Comparison of ENCODE assay signal across 8 cellular contexts in genomic region chr17:67477687-67478086, GRCh38.
DNase-seq lines count a peak whose midpoint lies in the region; ATAC-seq and TF ChIP-seq lines count a peak whose summit lies in the region.

No MANE protein-coding gene starts in this region.

- peaks cover 88% of the 10 kb centered on the region for H3K4me1 Mint-ChIP-seq in activated naive CD4-positive, alpha-beta T cell treated with anti-CD3 and anti-CD28 coated beads, Interleukin-2, amount 50 U/mL, for 24 hours

- H2AFZ ChIP-seq in ACC112 (ENCODE audit: low read length, unreplicated experiment) = peak overlapping the region; percentile 6
- peak overlapping the region; percentile 49 for H2AFZ ChIP-seq in neuronal stem cell (ENCODE audit: low read length)

- H3K18ac ChIP-seq in neuronal stem cell (ENCODE audit: low read length) = peak overlapping the region; percentile 21

- WGBS in neuronal stem cell (ENCODE audit: extremely low coverage in 2 of 2, insufficient read length in 2 of 2, insufficient replicate concordance in 1 of 2), 2 donors = no CpG with 5 or more reads among the region's 4 CpGs
- 82 to 85% methylated on average over 4 of the region's 4 CpGs for WGBS in body of pancreas, 2 donors

- H2BK5ac ChIP-seq in neuronal stem cell (ENCODE audit: low read length) = no peak overlapping the region

- no peak overlapping the region for H3K4me2 ChIP-seq in neuronal stem cell (ENCODE audit: insufficient read depth, low read length, poor library complexity, severe bottlenecking)

- H3K27me3 ChIP-seq in ACC112 (ENCODE audit: insufficient read depth, low read length) (no peaks in the 10 kb centered on the region), neuronal stem cell (ENCODE audit: control insufficient read depth in 3 of 3, insufficient read depth in 3 of 3, low read depth in 1 of 3, low read length in 3 of 3) (no peaks in the 10 kb centered on the region), body of pancreas (no peaks in the 10 kb centered on the region)

- TF ChIP-seq CTCF in body of pancreas (IDR thresholded peaks at IDR 0.05) = no peak

- intact Hi-C loops in body of pancreas (cut with DNase I) = no loop called here

- no peak for ATAC-seq in body of pancreas
- no peak for ATAC-seq in GM19351 (IDR thresholded peaks at IDR 0.05; ENCODE audit: unreplicated experiment)

- DNase-seq in RKO (ENCODE audit: low spot score) (peak; percentile 92), neuronal stem cell (ENCODE audit: low spot score) (no peak), hippocampal formation (lab: John Stamatoyannopoulos, UW) (no peak), HUDEP-2 (lab: John Stamatoyannopoulos, UW; ENCODE audit: unreplicated experiment in 76 of 76) (no peak), body of pancreas (no peak)

- peak overlapping the region; percentile 40 for H2BK15ac ChIP-seq in neuronal stem cell (ENCODE audit: low read length)

- H2BK12ac ChIP-seq in neuronal stem cell (ENCODE audit: low read length) = no peak overlapping the region

- no peak overlapping the region for H2BK120ac ChIP-seq in neuronal stem cell (ENCODE audit: low read depth, low read length)

- no peaks in the 10 kb centered on the region for H3K79me1 ChIP-seq in neuronal stem cell (ENCODE audit: low read depth, low read length)

- H3K9me3 Mint-ChIP-seq in activated naive CD4-positive, alpha-beta T cell treated with anti-CD3 and anti-CD28 coated beads, Interleukin-2, amount 50 U/mL, for 24 hours = no peaks in the 10 kb centered on the region

- no peak overlapping the region for H3K4ac ChIP-seq in neuronal stem cell (ENCODE audit: low read length)

- no peak overlapping the region for H3K9ac ChIP-seq in neuronal stem cell (ENCODE audit: low read depth, low read length, poor library complexity)

- no peak overlapping the region for H3K14ac ChIP-seq in neuronal stem cell (ENCODE audit: low read length)

- no peaks in the 10 kb centered on the region for H3K36me3 Mint-ChIP-seq in activated naive CD4-positive, alpha-beta T cell treated with anti-CD3 and anti-CD28 coated beads, Interleukin-2, amount 50 U/mL, for 24 hours

- no peak overlapping the region for H4K8ac ChIP-seq in neuronal stem cell (ENCODE audit: low read depth, low read length)

- peaks cover 5% of the 10 kb centered on the region for H3K79me2 ChIP-seq in ACC112 (ENCODE audit: control insufficient read depth, insufficient read depth, low read length, unreplicated experiment)

- H3K23ac ChIP-seq in neuronal stem cell (ENCODE audit: low read depth, low read length, poor library complexity) = no peak overlapping the region

- H3K4me3 Mint-ChIP-seq in activated naive CD4-positive, alpha-beta T cell treated with anti-CD3 and anti-CD28 coated beads, Interleukin-2, amount 50 U/mL, for 24 hours = peak overlapping the region; percentile 85

- H3K27ac ChIP-seq in ACC112 (ENCODE audit: low read depth, low read length) (peak overlapping the region; percentile 56), neuronal stem cell (replicated peaks; ENCODE audit: low read length) (no peak overlapping the region), body of pancreas (peak overlapping the region in 2 of 4 donors; percentile 14 to 24)

- H3K36me3 ChIP-seq in ACC112 (ENCODE audit: insufficient read depth, low read length) (no peaks in the 10 kb centered on the region), neuronal stem cell (replicated peaks in 1 of 2; ENCODE audit: control insufficient read depth in 2 of 2, insufficient read depth in 2 of 2, low read length in 2 of 2) (no peaks in the 10 kb centered on the region), body of pancreas (replicated peaks in 1 of 2; ENCODE audit: insufficient read depth in 1 of 2, low read depth in 2 of 2) (no peaks in the 10 kb centered on the region)

- no peak overlapping the region for H4K91ac ChIP-seq in neuronal stem cell (ENCODE audit: low read depth, low read length, poor library complexity)

- H3K27ac Mint-ChIP-seq in activated naive CD4-positive, alpha-beta T cell treated with anti-CD3 and anti-CD28 coated beads, Interleukin-2, amount 50 U/mL, for 24 hours = peak overlapping the region; percentile 99

- H3K27me3 Mint-ChIP-seq in activated naive CD4-positive, alpha-beta T cell treated with anti-CD3 and anti-CD28 coated beads, Interleukin-2, amount 50 U/mL, for 24 hours = no peaks in the 10 kb centered on the region

- H2AK5ac ChIP-seq in neuronal stem cell (ENCODE audit: low read depth, low read length) = no peak overlapping the region

- H3K4me3 ChIP-seq in ACC112 (ENCODE audit: low read depth, low read length) (peak overlapping the region; percentile 6; the same call in 1 of the 2 replicates), neuronal stem cell (ENCODE audit: low read length in 2 of 2) (no peak overlapping the region), body of pancreas (no peak overlapping the region)

- no peak for TF ChIP-seq POLR2A in body of pancreas (IDR thresholded peaks at IDR 0.05)

- H3K9me3 ChIP-seq in neuronal stem cell (replicated peaks in 1 of 2; ENCODE audit: control insufficient read depth in 2 of 2, insufficient read depth in 1 of 2, low read depth in 1 of 2, low read length in 2 of 2) = no peaks in the 10 kb centered on the region
- no peaks in the 10 kb centered on the region for H3K9me3 ChIP-seq in body of pancreas

- peaks cover 37% of the 10 kb centered on the region for H3K4me1 ChIP-seq in ACC112 (ENCODE audit: control insufficient read depth, insufficient read depth, low read length, unreplicated experiment)
- peaks cover 14 to 29% of the 10 kb centered on the region in 2 donors for H3K4me1 ChIP-seq in neuronal stem cell (ENCODE audit: control insufficient read depth in 2 of 2, insufficient read depth in 1 of 2, low read depth in 1 of 2, low read length in 2 of 2)
- peaks cover 15% of the 10 kb centered on the region for H3K4me1 ChIP-seq in body of pancreas
